ENCODE assay signal across 8 cellular contexts in the genomic region with DNA sequence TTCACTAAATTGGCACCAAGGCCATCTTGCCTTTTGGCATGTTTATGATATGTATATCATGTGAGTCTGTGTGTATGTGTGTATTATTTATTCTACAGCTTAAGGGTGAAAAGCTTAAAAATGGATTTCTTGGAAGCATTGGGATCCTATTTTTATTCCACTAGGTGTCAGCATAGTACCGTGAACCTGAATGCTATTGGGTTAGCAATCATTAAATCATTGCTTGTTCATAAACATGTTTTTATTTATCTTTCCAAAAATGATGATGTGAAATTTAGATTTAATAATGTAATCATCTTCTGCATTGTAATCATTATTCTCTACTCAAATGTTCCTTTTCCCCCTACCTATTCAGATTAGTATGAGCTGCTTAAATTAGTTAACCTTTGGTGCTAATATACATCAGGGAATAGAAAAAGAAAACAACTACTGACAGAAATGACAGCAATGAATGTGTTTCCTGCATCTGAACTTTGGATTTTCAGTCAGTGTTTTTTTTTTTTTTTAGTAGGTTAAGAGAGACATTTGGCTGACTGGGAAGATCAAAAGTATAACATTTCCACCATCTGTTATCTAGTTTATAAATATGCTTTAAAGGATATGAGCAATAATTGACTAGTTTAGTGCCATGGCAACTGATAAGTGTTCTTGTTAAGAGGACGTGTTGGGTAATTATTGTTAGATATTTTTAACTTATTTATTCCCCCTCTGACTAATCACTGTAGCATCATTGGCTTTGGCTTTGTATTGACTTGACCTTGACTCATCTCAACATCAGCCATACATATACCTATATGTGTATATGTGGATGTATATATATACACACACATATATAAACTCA. TPM values are rescaled to one million over a fixed set of nuclear protein-coding genes. Genes with fewer than 3 reads are reported as not detected.
DNase-seq lines count a peak whose midpoint lies in the region; ATAC-seq, FAIRE-seq and TF ChIP-seq lines count a peak whose summit lies in the region.

No MANE protein-coding gene starts in this region.

- TF ChIP-seq CTCF in fibroblast of lung (conservative IDR thresholded peaks at IDR 0.05 in 1 of 2, IDR thresholded peaks at IDR 0.05 in 1 of 2; ENCODE audit: low read depth in 1 of 2, low read length in 2 of 2) (peak; percentile 48 to 66), prostate gland (IDR thresholded peaks at IDR 0.05) (peak in 3 of 4 experiments; percentile 49 to 64 (median 59))

- H3K9me3 ChIP-seq in fibroblast of lung (ENCODE audit: control insufficient read depth, insufficient read depth, low read depth, low read length), result no peaks in the 10 kb centered on the region
- no peaks in the 10 kb centered on the region for H3K9me3 ChIP-seq in prostate gland

- 5% methylated on average over 2 of the region's 2 CpGs for WGBS in prostate gland

- H3K9ac ChIP-seq in fibroblast of lung (ENCODE audit: insufficient read depth, low read length), result no peak overlapping the region

- FAIRE-seq in RCC 7860 (lab: Jason Lieb, UNC), result peak; percentile 75

- no peaks in the 10 kb centered on the region for H3K27me3 ChIP-seq in ACC112 (ENCODE audit: insufficient read depth, low read length)
- no peaks in the 10 kb centered on the region for H3K27me3 ChIP-seq in fibroblast of lung (ENCODE audit: control insufficient read depth, insufficient read depth, low read length)
- H3K27me3 ChIP-seq in prostate gland (replicated peaks; ENCODE audit: insufficient read depth), result no peaks in the 10 kb centered on the region

- no peak overlapping the region for H3K4me2 ChIP-seq in fibroblast of lung (ENCODE audit: extremely low read depth, insufficient read depth, low read length)

- H3K79me2 ChIP-seq in ACC112 (ENCODE audit: control insufficient read depth, insufficient read depth, low read length, unreplicated experiment), result no peaks in the 10 kb centered on the region
- no peaks in the 10 kb centered on the region for H3K79me2 ChIP-seq in fibroblast of lung (ENCODE audit: control insufficient read depth, insufficient read depth, low read length)

- ATAC-seq in GM18502 (IDR thresholded peaks at IDR 0.05; ENCODE audit: poor library complexity, unreplicated experiment) (peak; percentile 51), HG03354 (IDR thresholded peaks at IDR 0.05; ENCODE audit: poor library complexity, severe bottlenecking, unreplicated experiment) (peak; percentile 63)

- H4K20me1 ChIP-seq in fibroblast of lung (ENCODE audit: control insufficient read depth, extremely low read depth, insufficient read depth, low read length), result no peaks in the 10 kb centered on the region

- no peak overlapping the region for H2AFZ ChIP-seq in ACC112 (ENCODE audit: low read length, unreplicated experiment)
- no peak overlapping the region for H2AFZ ChIP-seq in fibroblast of lung (ENCODE audit: low read length)

- intact Hi-C loops in prostate gland (cut with DNase I), result loop anchor here (5.0 kb wide), 1 partner anchor 589 kb away; no protein-coding TSS in a partner anchor

- H3K27ac ChIP-seq in ACC112 (ENCODE audit: low read depth, low read length) (peak overlapping the region; percentile 31; the same call in 1 of the 2 replicates), fibroblast of lung (ENCODE audit: insufficient read depth, low read length) (no peak overlapping the region), prostate gland (no peak overlapping the region)

- H3K4me3 ChIP-seq in ACC112 (ENCODE audit: low read depth, low read length) (no peak overlapping the region), fibroblast of lung (replicated peaks in 1 of 4; ENCODE audit: control extremely low read depth in 1 of 4, insufficient read depth in 1 of 4, low read depth in 3 of 4, low read length in 4 of 4) (no peak overlapping the region), prostate gland (no peak overlapping the region)

- DNase-seq in RCC 7860 (ENCODE audit: low spot score), result no peak
- DNase-seq in fibroblast of lung (ENCODE audit: low read depth in 2 of 2), result peak; percentile 24 to 72
- no peak for DNase-seq in prostate gland (ENCODE audit: low spot score)
- no peak for DNase-seq in stimulated activated CD4-positive, alpha-beta T cell treated with anti-CD3 and anti-CD28 coated beads, Interleukin-4, amount 100 ng/mL, for 4 hours
- DNase-seq in NOMO-1 treated with dmso at 0.1 percent for 144 hours (lab: John Stamatoyannopoulos, UW; ENCODE audit: unreplicated experiment), result no peak

- H3K4me1 ChIP-seq in ACC112 (ENCODE audit: control insufficient read depth, insufficient read depth, low read length, unreplicated experiment), result peaks cover 7% of the 10 kb centered on the region
- H3K4me1 ChIP-seq in fibroblast of lung (ENCODE audit: control insufficient read depth, extremely low read depth, insufficient read depth, low read length), result no peaks in the 10 kb centered on the region
- no peaks in the 10 kb centered on the region for H3K4me1 ChIP-seq in prostate gland (replicated peaks)

- no peak for TF ChIP-seq POLR2A in prostate gland (IDR thresholded peaks at IDR 0.05)

- no peaks in the 10 kb centered on the region for H3K36me3 ChIP-seq in ACC112 (ENCODE audit: insufficient read depth, low read length)
- no peaks in the 10 kb centered on the region for H3K36me3 ChIP-seq in fibroblast of lung (ENCODE audit: control insufficient read depth, insufficient read depth, low read length)
- H3K36me3 ChIP-seq in prostate gland, result no peaks in the 10 kb centered on the region

RNA-seq across cellular contexts. Expression of a gene that starts 14.1 kb away (rescaled TPM):
- under 0.01 TPM in 1 of 2 replicates, not detected in the other for total RNA-seq in fibroblast of lung
- polyA plus RNA-seq in fibroblast of lung, result 0.08 and 0.15 TPM in 2 replicates
- not detected in 2 replicates for polyA plus RNA-seq in fibroblast of lung (2012)
- polyA minus RNA-seq in fibroblast of lung (ENCODE audit: low replicate concordance), result not detected in 2 replicates
- total RNA-seq in prostate gland, result 1 to 10 TPM in 1 of 2 donors, not detected in 1; 2.3 TPM

Comparison
In these comparisons a context has a peak if more than half of its experiments do, and no peak if none do; other contexts are left out.
1. DNase-seq: peak in fibroblast of lung (2 of 2); none in RCC 7860 (single experiment), prostate gland (single experiment), stimulated activated CD4-positive, alpha-beta T cell treated with anti-CD3 and anti-CD28 coated beads, Interleukin-4, amount 100 ng/mL, for 4 hours (0 of 2) and NOMO-1 treated with dmso at 0.1 percent for 144 hours (single experiment).